Comparison of ENCODE assay signal across 18 cellular contexts in the genomic region with DNA sequence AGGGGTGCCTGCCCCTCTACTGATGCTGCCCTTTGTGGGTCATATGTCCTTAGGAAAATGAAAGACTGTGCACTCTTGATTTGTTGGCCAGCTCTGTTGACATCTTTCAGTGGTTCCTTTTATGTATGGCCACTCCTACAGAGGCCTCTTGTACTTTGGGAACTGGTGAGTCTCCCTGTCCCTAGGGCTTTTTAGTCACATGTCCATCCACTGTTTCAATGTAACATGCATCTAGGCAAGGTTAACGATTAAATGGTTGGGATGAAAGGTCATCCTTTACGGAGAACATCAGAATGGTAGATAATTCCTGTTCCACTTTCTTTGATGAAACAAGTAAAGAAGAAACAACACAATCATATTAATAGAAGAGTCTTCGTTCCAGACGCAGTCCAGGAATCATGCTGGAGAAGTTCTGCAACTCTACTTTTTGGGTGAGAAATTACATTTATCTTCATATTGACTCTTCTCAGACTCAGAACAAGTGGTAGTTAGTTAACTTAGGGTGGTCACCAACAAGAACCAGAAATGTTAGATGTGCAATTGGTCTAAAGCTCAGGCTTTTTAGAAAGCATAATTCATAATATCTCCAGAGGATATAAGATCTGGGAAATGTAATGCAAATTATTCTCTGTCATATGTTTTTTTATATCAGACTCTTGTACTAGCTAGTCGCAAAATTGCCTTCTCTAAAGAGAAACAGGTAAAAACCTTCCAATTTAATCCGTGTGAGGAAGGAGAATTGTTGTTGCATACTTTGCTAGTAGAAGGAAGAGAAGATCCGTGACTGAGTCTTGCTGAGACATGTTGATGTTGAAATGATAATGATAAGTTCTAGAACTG. TPM values are rescaled to one million over a fixed set of nuclear protein-coding genes. Genes with fewer than 3 reads are reported as not detected.
DNase-seq lines count a peak whose midpoint lies in the region; ATAC-seq and TF ChIP-seq lines count a peak whose summit lies in the region.
"Had no signal": no experiment of that assay in that cellular context is flagged by ENCODE, and none has a peak within 500 bp of the region (broad histone marks: within the 10 kb centered on the region; RNA-seq: fewer than 3 reads in every experiment).

A gene (plus strand): TSS at position 194 of the 840 bp plus-strand sequence. CDS start 205 bp downstream, at position 399.

- no peaks in the 10 kb centered on the region for H4K20me1 ChIP-seq in PC-9 (ENCODE audit: insufficient read depth)

- BruUV-seq in PC-9 (replicated peaks; lab: Mats Ljungman, UMichigan): TSS peak; percentile 13

- H3K9me3 Mint-ChIP-seq in osteocyte (ENCODE audit: unreplicated experiment): no peaks in the 10 kb centered on the region
- H3K9me3 Mint-ChIP-seq: activated naive CD8-positive, alpha-beta T cell treated with anti-CD3 and anti-CD28 coated beads for 36 hours had no signal

- POLR2A ChIA-PET in AG04450 (lab: Yijun Ruan, JAX): no interaction called here
- POLR2A ChIA-PET in PC-9 (lab: Charles Lee; ENCODE audit: unreplicated experiment): interaction anchor here (0.7 kb wide), 1 partner anchor 189 kb away, joined by 6 read pairs; no protein-coding TSS in a partner anchor

- H3K9me2 ChIP-seq in PC-9 (ENCODE audit: insufficient read depth): no peaks in the 10 kb centered on the region

- TF ChIP-seq CTCF in AG04450 (IDR thresholded peaks at IDR 0.05; ENCODE audit: low read depth, low read length) (no peak), PC-9 (conservative IDR thresholded peaks at IDR 0.05) (no peak), epithelial cell of proximal tubule (conservative IDR thresholded peaks at IDR 0.05; ENCODE audit: low read depth, low read length) (no peak), osteocyte (IDR thresholded peaks at IDR 0.05) (no peak)

- peaks cover 79% of the 10 kb centered on the region for H3K4me1 ChIP-seq in PC-9 (replicated peaks; ENCODE audit: insufficient read depth)
- H3K4me1 ChIP-seq: breast epithelium, left ventricle myocardium inferior, parathyroid adenoma had no signal

- H3F3A ChIP-seq in PC-9 (ENCODE audit: insufficient read depth, low read depth): peaks cover 55% of the 10 kb centered on the region

- peaks cover 2% of the 10 kb centered on the region for H3K36me3 Mint-ChIP-seq in osteocyte (ENCODE audit: unreplicated experiment)

- H3K4me3 Mint-ChIP-seq in osteocyte (ENCODE audit: unreplicated experiment): no peak within 1 kb of the TSS
- H3K4me3 Mint-ChIP-seq: activated naive CD8-positive, alpha-beta T cell treated with anti-CD3 and anti-CD28 coated beads for 36 hours; activated T-cell treated with anti-CD3 and anti-CD28 coated beads, Interleukin-2, amount 50 U/mL, for 4 hours; H9 had no signal

- CTCF ChIA-PET in AG04450 (lab: Charles Lee): interaction anchor here (1.0 kb wide), 1 partner anchor 66 kb away, joined by 3 read pairs; no protein-coding TSS in a partner anchor
- CTCF ChIA-PET in PC-9 (lab: Charles Lee): no interaction called here

- H2AFZ ChIP-seq in PC-9: no peak within 1 kb of the TSS
- H2AFZ ChIP-seq: parathyroid adenoma had no signal

- H3K27me3 ChIP-seq in AG04450 (ENCODE audit: control insufficient read depth, insufficient read depth, low read length): no peaks in the 10 kb centered on the region
- no peaks in the 10 kb centered on the region for H3K27me3 ChIP-seq in PC-9 (ENCODE audit: insufficient read depth, low read depth)
- H3K27me3 ChIP-seq: breast epithelium had no signal

- H3K79me2 ChIP-seq in PC-9 (ENCODE audit: low read depth): peaks cover 62% of the 10 kb centered on the region
- H3K79me2 ChIP-seq: parathyroid adenoma had no signal

- no peak for DNase-seq in AG04450 (ENCODE audit: low read depth, low spot score)
- DNase-seq in PC-9: peak; percentile 24 to 82
- DNase-seq in epithelial cell of proximal tubule (ENCODE audit: low read depth): no peak
- no peak for DNase-seq in osteocyte (ENCODE audit: extremely low spot score, unreplicated experiment)
- DNase-seq in globus pallidus (ENCODE audit: low spot score): no peak
- DNase-seq in NCI-H345 treated with DMSO at 0.1 percent for 48 hours (lab: John Stamatoyannopoulos, UW; ENCODE audit: unreplicated experiment): no peak
- DNase-seq in NCI-H1417 (lab: John Stamatoyannopoulos, UW): no peak
- DNase-seq: activated CD4-positive, alpha-beta T cell treated with anti-CD3 and anti-CD28 coated beads, Interleukin-2, amount 50 U/mL, for 4 hours; activated naive CD8-positive, alpha-beta T cell treated with anti-CD3 and anti-CD28 coated beads for 36 hours; activated T-cell treated with anti-CD3 and anti-CD28 coated beads, Interleukin-2, amount 50 U/mL, for 4 hours; H9; left ventricle myocardium inferior; NCI-H1436 treated with DMSO at 0.1 percent for 48 hours; NCI-H345; stimulated activated naive CD4-positive, alpha-beta T cell had no signal

- peak within 1 kb of the TSS; percentile 79 for H3K27ac ChIP-seq in AG04450 (ENCODE audit: low read depth, low read length)
- peak within 1 kb of the TSS; percentile 100 for H3K27ac ChIP-seq in PC-9
- H3K27ac ChIP-seq: breast epithelium, left ventricle myocardium inferior, parathyroid adenoma had no signal

- H3K4me3 ChIP-seq in AG04450 (ENCODE audit: low read depth, low read length) (no peak within 1 kb of the TSS), PC-9 (peak within 1 kb of the TSS; percentile 79), epithelial cell of proximal tubule (ENCODE audit: low read depth, low read length) (peak within 1 kb of the TSS; percentile 42)
- H3K4me3 ChIP-seq: breast epithelium, left ventricle myocardium inferior had no signal

- H3K4me1 Mint-ChIP-seq in osteocyte (ENCODE audit: unreplicated experiment): peaks cover 76% of the 10 kb centered on the region

- peak within 1 kb of the TSS; percentile 98 for H3K4me2 ChIP-seq in PC-9

- H3K9me3 ChIP-seq in AG04450 (ENCODE audit: control insufficient read depth, insufficient read depth, low read length) (no peaks in the 10 kb centered on the region), PC-9 (ENCODE audit: insufficient read depth, low read depth) (no peaks in the 10 kb centered on the region)
- H3K9me3 ChIP-seq: breast epithelium, left ventricle myocardium inferior had no signal

- peak within 1 kb of the TSS; percentile 68 for H3K27ac Mint-ChIP-seq in osteocyte (ENCODE audit: unreplicated experiment)
- H3K27ac Mint-ChIP-seq: activated naive CD8-positive, alpha-beta T cell treated with anti-CD3 and anti-CD28 coated beads for 36 hours; H9 had no signal

- no peak for ATAC-seq in GM21619 (IDR thresholded peaks at IDR 0.05; ENCODE audit: unreplicated experiment)
- ATAC-seq: activated T-cell treated with anti-CD3 and anti-CD28 coated beads, Interleukin-2, amount 50 U/mL, for 4 hours had no signal

- intact Hi-C loops in PC-9 (cut with micrococcal nuclease; ENCODE audit: unreplicated experiment): loop anchor here (2.0 to 10.0 kb wide), 2 partner anchors 162 to 348 kb away; a partner anchor contains a TSS

- peaks cover 15% of the 10 kb centered on the region for H3K36me3 ChIP-seq in PC-9 (ENCODE audit: low read depth)
- H3K36me3 ChIP-seq: breast epithelium, left ventricle myocardium inferior had no signal

- no peaks in the 10 kb centered on the region for H3K27me3 Mint-ChIP-seq in osteocyte (ENCODE audit: unreplicated experiment)
- H3K27me3 Mint-ChIP-seq: activated naive CD8-positive, alpha-beta T cell treated with anti-CD3 and anti-CD28 coated beads for 36 hours had no signal

RNA-seq across cellular contexts. Expression of the gene that starts here (rescaled TPM):
- 0.29 and 1.2 TPM in 2 replicates for polyA plus RNA-seq in AG04450 (2011; rRNA removed)
- polyA minus RNA-seq in AG04450 (2011; rRNA and poly(A)+ RNA removed): 0.46 and 0.65 TPM in 2 replicates
- total RNA-seq in PC-9 (2021): 132 and 174 TPM in 2 replicates
- total RNA-seq in epithelial cell of proximal tubule: 0.17 and 1.2 TPM in 2 replicates
- 0.24 and 0.39 TPM in 2 replicates for total RNA-seq in osteocyte

Comparison
In these comparisons a context has a peak if more than half of its experiments do, and no peak if none do; other contexts are left out.
1. RNA of the gene that starts here (total RNA-seq): 132 to 174 TPM in PC-9; 0.24 to 0.39 TPM in osteocyte and 0.17 to 1.2 TPM in epithelial cell of proximal tubule; every median in the first group is over 10 times any median in the second.
2. DNase-seq: peak in PC-9 (2 of 2); none in AG04450 (single experiment), epithelial cell of proximal tubule (single experiment), osteocyte (single experiment), globus pallidus (single experiment), NCI-H345 treated with DMSO at 0.1 percent for 48 hours (single experiment) and NCI-H1417 (0 of 3).